Comparison of ENCODE assay signal across 1 cellular context in the genomic region with DNA sequence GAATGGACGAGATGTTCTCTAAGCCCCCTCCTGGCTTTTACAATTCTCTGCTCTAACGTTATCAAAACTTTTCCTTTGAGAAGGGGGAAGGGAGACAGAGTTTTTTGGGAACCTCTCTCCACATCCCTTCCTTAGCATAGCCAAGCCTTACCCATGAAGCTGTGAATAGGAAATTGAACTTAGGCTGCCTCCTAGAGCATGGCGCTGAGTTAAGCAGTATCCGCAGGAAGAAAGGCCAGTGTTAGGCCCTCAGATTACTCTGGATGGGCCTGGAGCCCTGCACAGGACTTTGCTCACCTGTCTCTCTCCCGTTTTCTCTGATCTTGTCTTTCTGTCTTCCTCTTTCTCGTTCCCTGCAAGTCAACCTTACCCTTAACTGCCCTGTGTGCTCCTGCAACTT.
TF ChIP-seq lines count a peak whose summit lies in the region.

No MANE protein-coding gene starts in this region.

TF ChIP-seq in K562, 482 proteins besides CTCF, POLR2A, EP300 and RAD21:
- TF ChIP-seq HNRNPLL (IDR thresholded peaks at IDR 0.05; ENCODE audit: low read depth, low read length, poor library complexity, severe bottlenecking): peak; percentile 21
- TF ChIP-seq ZNF175 (CRISPR knock-in tag; IDR thresholded peaks at IDR 0.05; ENCODE audit: low read depth): no peak
